9 cellular contexts compared by ENCODE assay signal in the genomic region with DNA sequence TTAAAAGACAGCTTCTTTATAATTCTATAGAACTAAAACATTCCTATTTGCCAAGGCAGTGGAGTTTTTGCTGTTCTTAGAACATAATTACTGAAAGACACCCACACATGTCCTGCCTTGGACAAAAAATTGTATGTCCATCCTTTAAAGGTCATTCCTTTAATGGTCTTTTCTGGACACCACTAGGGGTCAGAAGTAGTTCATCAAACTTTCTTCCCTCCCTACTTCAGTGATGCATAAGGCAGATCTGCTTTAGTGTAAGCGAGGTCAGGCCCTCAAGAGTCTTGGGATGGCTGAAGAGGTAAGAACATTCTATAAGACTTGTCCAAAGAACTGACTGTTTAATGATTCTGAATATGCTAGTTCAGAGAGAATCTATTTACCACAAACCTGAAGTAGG. TPM values are rescaled to one million over a fixed set of nuclear protein-coding genes. Genes with fewer than 3 reads are reported as not detected.
DNase-seq lines count a peak whose midpoint lies in the region; ATAC-seq, FAIRE-seq and TF ChIP-seq lines count a peak whose summit lies in the region.
"Had no signal": no experiment of that assay in that cellular context is flagged by ENCODE, and none has a peak within 500 bp of the region (broad histone marks: within the 10 kb centered on the region; RNA-seq: fewer than 3 reads in every experiment).

No MANE protein-coding gene starts in this region.

- peaks cover 6% of the 10 kb centered on the region for H3K27me3 Mint-ChIP-seq in activated CD4-positive, alpha-beta T cell treated with anti-CD3 and anti-CD28 coated beads for 36 hours
- H3K27me3 Mint-ChIP-seq in CD4-positive, alpha-beta T cell, result peaks cover 21% of the 10 kb centered on the region

- H3K27ac ChIP-seq in 22Rv1 (no peak overlapping the region), hepatocyte (no peak overlapping the region)
- no peak overlapping the region for H3K27ac ChIP-seq in CD4-positive, alpha-beta T cell (ENCODE audit: low read depth, low read length)
- H3K27ac ChIP-seq: epithelial cell of prostate had no signal

- intact Hi-C loops in activated CD4-positive, alpha-beta T cell treated with anti-CD3 and anti-CD28 coated beads for 36 hours (cut with DNase I, micrococcal nuclease), result loop anchor here in 1 of 2 experiments (10.0 kb wide), 1 partner anchor 180 kb away; a partner anchor contains a TSS
- intact Hi-C loops in CD4-positive, alpha-beta T cell (cut with DNase I, micrococcal nuclease), result no loop called here

- TF ChIP-seq CTCF in 22Rv1 (IDR thresholded peaks at IDR 0.05) (peak; percentile 63), hepatocyte (IDR thresholded peaks at IDR 0.05; ENCODE audit: poor library complexity) (peak; percentile 53)
- no peak for TF ChIP-seq CTCF in CD4-positive, alpha-beta T cell (IDR thresholded peaks at IDR 0.05)

- no peak overlapping the region for H2AFZ ChIP-seq in hepatocyte

- no peaks in the 10 kb centered on the region for H3K36me3 Mint-ChIP-seq in activated CD4-positive, alpha-beta T cell treated with anti-CD3 and anti-CD28 coated beads for 36 hours (ENCODE audit: low read depth)
- H3K36me3 Mint-ChIP-seq in CD4-positive, alpha-beta T cell (ENCODE audit: low read depth), result no peaks in the 10 kb centered on the region

- H3K4me1 Mint-ChIP-seq in activated CD4-positive, alpha-beta T cell treated with anti-CD3 and anti-CD28 coated beads for 36 hours, result no peaks in the 10 kb centered on the region
- no peaks in the 10 kb centered on the region for H3K4me1 Mint-ChIP-seq in CD4-positive, alpha-beta T cell (ENCODE audit: low read depth)

- DNase-seq in GM12891 (ENCODE audit: insufficient read length, low spot score) (no peak), hepatocyte (ENCODE audit: low spot score) (peak; percentile 54), ecto neural progenitor cell (ENCODE audit: low spot score) (no peak)
- DNase-seq in activated CD4-positive, alpha-beta T cell treated with anti-CD3 and anti-CD28 coated beads for 36 hours, result no peak
- DNase-seq in CD4-positive, alpha-beta T cell, result no peak

- 11% methylated on average over 1 of the region's 1 CpG for WGBS in hepatocyte (ENCODE audit: low lambda C conversion rate, missing lambda C conversion rate)

- H4K20me1 ChIP-seq in hepatocyte (ENCODE audit: insufficient read depth, poor library complexity, severe bottlenecking), result no peaks in the 10 kb centered on the region

- ATAC-seq in HG03139 (IDR thresholded peaks at IDR 0.05; ENCODE audit: unreplicated experiment), result peak; percentile 82
- peak; percentile 93 for ATAC-seq in SK-N-SH treated with all-trans-retinoic acid at 6 μM for 48 hours
- ATAC-seq in activated CD4-positive, alpha-beta T cell treated with anti-CD3 and anti-CD28 coated beads for 36 hours, result no peak
- no peak for ATAC-seq in CD4-positive, alpha-beta T cell (ENCODE audit: poor library complexity)

- H3K79me2 ChIP-seq in hepatocyte, result no peaks in the 10 kb centered on the region

- no peaks in the 10 kb centered on the region for H3K36me3 ChIP-seq in hepatocyte (replicated peaks; ENCODE audit: insufficient read depth, low read depth)

- CTCF ChIA-PET in activated CD4-positive, alpha-beta T cell treated with anti-CD3 and anti-CD28 coated beads for 36 hours (lab: Charles Lee), result no interaction called here
- CTCF ChIA-PET in CD4-positive, alpha-beta T cell (lab: Charles Lee), result no interaction called here

- no peaks in the 10 kb centered on the region for H3K9me3 ChIP-seq in hepatocyte (ENCODE audit: low read depth)
- no peaks in the 10 kb centered on the region for H3K9me3 ChIP-seq in CD4-positive, alpha-beta T cell (ENCODE audit: control insufficient read depth, low read length)

- no peaks in the 10 kb centered on the region for H3K4me1 ChIP-seq in hepatocyte (ENCODE audit: insufficient read depth)

- H3K4me2 ChIP-seq in hepatocyte, result no peak overlapping the region

- FAIRE-seq in GM12891 (lab: Jason Lieb, UNC), result peak; percentile 58

- H3K4me3 ChIP-seq in hepatocyte, result no peak overlapping the region

- no peak overlapping the region for H3K4me3 Mint-ChIP-seq in activated CD4-positive, alpha-beta T cell treated with anti-CD3 and anti-CD28 coated beads for 36 hours
- H3K4me3 Mint-ChIP-seq in CD4-positive, alpha-beta T cell, result no peak overlapping the region

- no peak overlapping the region for H3K27ac Mint-ChIP-seq in activated CD4-positive, alpha-beta T cell treated with anti-CD3 and anti-CD28 coated beads for 36 hours
- H3K27ac Mint-ChIP-seq in CD4-positive, alpha-beta T cell, result no peak overlapping the region

- POLR2A ChIA-PET in activated CD4-positive, alpha-beta T cell treated with anti-CD3 and anti-CD28 coated beads for 36 hours (lab: Charles Lee), result no interaction called here
- POLR2A ChIA-PET in CD4-positive, alpha-beta T cell (lab: Charles Lee), result no interaction called here

- no peak for TF ChIP-seq POLR2A in GM12891 (IDR thresholded peaks at IDR 0.05; ENCODE audit: low read depth, low read length)

- no peaks in the 10 kb centered on the region for H3K9me3 Mint-ChIP-seq in activated CD4-positive, alpha-beta T cell treated with anti-CD3 and anti-CD28 coated beads for 36 hours (ENCODE audit: low read depth)
- H3K9me3 Mint-ChIP-seq in CD4-positive, alpha-beta T cell, result no peaks in the 10 kb centered on the region

- H3K27me3 ChIP-seq in hepatocyte, result no peaks in the 10 kb centered on the region
- H3K27me3 ChIP-seq in CD4-positive, alpha-beta T cell (ENCODE audit: control insufficient read depth, insufficient read depth, low read length), result no peaks in the 10 kb centered on the region

- H3K9me2 ChIP-seq in hepatocyte (replicated peaks; ENCODE audit: insufficient read depth), result no peaks in the 10 kb centered on the region

TF ChIP-seq in GM12891, 5 proteins besides CTCF, POLR2A, EP300 and RAD21:
- no peak for TF ChIP-seq POU2F2 (IDR thresholded peaks at IDR 0.05; ENCODE audit: low read depth, low read length)
- no peak for TF ChIP-seq POLR2AphosphoS5 (IDR thresholded peaks at IDR 0.05; ENCODE audit: low read depth, low read length)
- no peak for TF ChIP-seq SPI1 (IDR thresholded peaks at IDR 0.05; ENCODE audit: low read depth, low read length)
- TF ChIP-seq PAX5 (IDR thresholded peaks at IDR 0.05; ENCODE audit: insufficient read depth, low read length, severe bottlenecking), result no peak
- TF ChIP-seq TAF1 (IDR thresholded peaks at IDR 0.05; ENCODE audit: low read depth, low read length), result no peak
TF ChIP-seq in GM12891: peak in this region for 0.

TF ChIP-seq in SK-N-SH treated with all-trans-retinoic acid at 6 μM for 48 hours, 23 proteins besides CTCF, POLR2A, EP300 and RAD21:
- TF ChIP-seq, protein P1, sequence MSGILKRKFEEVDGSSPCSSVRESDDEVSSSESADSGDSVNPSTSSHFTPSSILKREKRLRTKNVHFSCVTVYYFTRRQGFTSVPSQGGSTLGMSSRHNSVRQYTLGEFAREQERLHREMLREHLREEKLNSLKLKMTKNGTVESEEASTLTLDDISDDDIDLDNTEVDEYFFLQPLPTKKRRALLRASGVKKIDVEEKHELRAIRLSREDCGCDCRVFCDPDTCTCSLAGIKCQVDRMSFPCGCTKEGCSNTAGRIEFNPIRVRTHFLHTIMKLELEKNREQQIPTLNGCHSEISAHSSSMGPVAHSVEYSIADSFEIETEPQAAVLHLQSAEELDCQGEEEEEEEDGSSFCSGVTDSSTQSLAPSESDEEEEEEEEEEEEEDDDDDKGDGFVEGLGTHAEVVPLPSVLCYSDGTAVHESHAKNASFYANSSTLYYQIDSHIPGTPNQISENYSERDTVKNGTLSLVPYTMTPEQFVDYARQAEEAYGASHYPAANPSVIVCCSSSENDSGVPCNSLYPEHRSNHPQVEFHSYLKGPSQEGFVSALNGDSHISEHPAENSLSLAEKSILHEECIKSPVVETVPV (CRISPR knock-in tag; IDR thresholded peaks at IDR 0.05), result no peak
- no peak for TF ChIP-seq ESRRG (CRISPR knock-in tag; IDR thresholded peaks at IDR 0.05)
- TF ChIP-seq TCF4 (CRISPR knock-in tag; IDR thresholded peaks at IDR 0.05; ENCODE audit: borderline replicate concordance), result no peak
- TF ChIP-seq TOX (CRISPR knock-in tag; IDR thresholded peaks at IDR 0.05; ENCODE audit: borderline replicate concordance), result no peak
- TF ChIP-seq ZNF70 (CRISPR knock-in tag; IDR thresholded peaks at IDR 0.05), result no peak

RNA-seq across cellular contexts. Expression of a gene that starts 4.3 kb away (rescaled TPM):
- polyA plus RNA-seq in GM12891 (2012; ENCODE audit: low read depth, missing spikeins), result not detected
- not detected in 2 replicates for total RNA-seq in hepatocyte
- not detected in 2 replicates for polyA plus RNA-seq in hepatocyte
- total RNA-seq in activated CD4-positive, alpha-beta T cell treated with anti-CD3 and anti-CD28 coated beads for 36 hours, result not detected
- total RNA-seq in CD4-positive, alpha-beta T cell, result not detected

RNA-seq across cellular contexts. Expression of a gene that starts 22.1 kb away (rescaled TPM):
- not detected for polyA plus RNA-seq in GM12891 (2012; ENCODE audit: low read depth, missing spikeins)
- total RNA-seq in hepatocyte, result not detected in 2 replicates
- polyA plus RNA-seq in hepatocyte, result not detected in 2 replicates
- not detected for total RNA-seq in activated CD4-positive, alpha-beta T cell treated with anti-CD3 and anti-CD28 coated beads for 36 hours
- under 1 TPM in 1 of 2 experiments, not detected in 1; 0.45 TPM for total RNA-seq in CD4-positive, alpha-beta T cell

RNA-seq across cellular contexts. Expression of a gene that starts 29.5 kb away (rescaled TPM):
- polyA plus RNA-seq in GM12891 (2012; ENCODE audit: low read depth, missing spikeins), result not detected
- not detected in 2 replicates for total RNA-seq in hepatocyte
- not detected in 2 replicates for polyA plus RNA-seq in hepatocyte
- total RNA-seq in activated CD4-positive, alpha-beta T cell treated with anti-CD3 and anti-CD28 coated beads for 36 hours, result not detected
- not detected for total RNA-seq in CD4-positive, alpha-beta T cell

RNA-seq across cellular contexts. Expression of a gene that starts 44.9 kb away (rescaled TPM):
- not detected for polyA plus RNA-seq in GM12891 (2012; ENCODE audit: low read depth, missing spikeins)
- not detected in 2 replicates for total RNA-seq in hepatocyte
- not detected in 2 replicates for polyA plus RNA-seq in hepatocyte
- not detected for total RNA-seq in activated CD4-positive, alpha-beta T cell treated with anti-CD3 and anti-CD28 coated beads for 36 hours
- not detected for total RNA-seq in CD4-positive, alpha-beta T cell

RNA-seq across cellular contexts. Expression of a gene that starts 49.8 kb away (rescaled TPM):
- not detected for polyA plus RNA-seq in GM12891 (2012; ENCODE audit: low read depth, missing spikeins)
- total RNA-seq in hepatocyte, result not detected in 2 replicates
- polyA plus RNA-seq in hepatocyte, result 0.63 TPM in 1 of 2 replicates, not detected in the other
- total RNA-seq in activated CD4-positive, alpha-beta T cell treated with anti-CD3 and anti-CD28 coated beads for 36 hours, result not detected
- total RNA-seq in CD4-positive, alpha-beta T cell, result not detected

Comparison
In these comparisons a context has a peak if more than half of its experiments do, and no peak if none do; other contexts are left out.
1. ATAC-seq: peak in HG03139 (single experiment) and SK-N-SH treated with all-trans-retinoic acid at 6 μM for 48 hours (single experiment); none in activated CD4-positive, alpha-beta T cell treated with anti-CD3 and anti-CD28 coated beads for 36 hours (single experiment) and CD4-positive, alpha-beta T cell (single experiment).